In the genomic region with DNA sequence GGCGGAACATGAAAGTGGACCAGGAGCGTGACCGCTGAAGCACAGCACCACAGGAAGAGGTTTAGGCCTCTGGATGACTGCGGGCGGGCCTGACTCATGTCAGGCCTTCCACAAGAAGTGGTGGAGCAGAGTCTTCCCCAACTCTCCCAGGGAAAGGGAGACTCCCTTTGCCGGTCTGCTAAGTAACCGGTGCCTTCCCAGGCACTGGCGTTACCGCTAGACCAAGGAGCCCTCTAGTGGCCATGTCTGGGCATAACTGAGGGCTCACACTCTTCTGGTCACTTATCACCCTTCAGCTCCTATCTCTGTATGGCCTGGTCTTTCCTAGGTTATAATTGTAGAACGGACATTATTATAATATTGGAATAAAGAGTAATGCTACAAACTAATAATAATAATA, we compare ENCODE assay signal across 8 cellular contexts.
DNase-seq lines count a peak whose midpoint lies in the region; ATAC-seq, FAIRE-seq and TF ChIP-seq lines count a peak whose summit lies in the region.

No MANE protein-coding gene starts in this region.

- TF ChIP-seq CTCF in OCI-LY7 (conservative IDR thresholded peaks at IDR 0.05; ENCODE audit: low read length) (peak; percentile 72), esophagus squamous epithelium (IDR thresholded peaks at IDR 0.05) (peak in 5 of 6 experiments; percentile 46 to 87 (median 66)), prostate gland (IDR thresholded peaks at IDR 0.05) (peak; percentile 28 to 76 (median 46))

- WGBS in esophagus squamous epithelium, 2 donors, result 23 to 32% methylated on average over 9 to 10 of the region's 10 CpGs
- 30% methylated on average over 10 of the region's 10 CpGs for WGBS in prostate gland

- H3K4me3 Mint-ChIP-seq in activated T-helper 2 cell treated with anti-CD3 and anti-CD28 coated beads, Interferon-gamma antibody, Interleukin-2, Interleukin-4, amounts not matched to agents 10 μg/mL and 5 μg/mL and 100 μg/mL, durations not matched to agents 14 hours and 24 hours and 36 hours (ENCODE audit: low read depth), result no peak overlapping the region

- no peak overlapping the region for H3K27ac Mint-ChIP-seq in activated T-helper 2 cell treated with anti-CD3 and anti-CD28 coated beads, Interferon-gamma antibody, Interleukin-2, Interleukin-4, amounts not matched to agents 10 μg/mL and 5 μg/mL and 100 μg/mL, durations not matched to agents 14 hours and 24 hours and 36 hours

- H3K4me1 Mint-ChIP-seq in activated T-helper 2 cell treated with anti-CD3 and anti-CD28 coated beads, Interferon-gamma antibody, Interleukin-2, Interleukin-4, amounts not matched to agents 10 μg/mL and 5 μg/mL and 100 μg/mL, durations not matched to agents 14 hours and 24 hours and 36 hours (ENCODE audit: low read depth), result no peaks in the 10 kb centered on the region

- H3K79me2 ChIP-seq in OCI-LY7 (ENCODE audit: insufficient read depth, low read depth, low read length), result no peaks in the 10 kb centered on the region

- no peak for TF ChIP-seq POLR2A in esophagus squamous epithelium (IDR thresholded peaks at IDR 0.05)
- TF ChIP-seq POLR2A in prostate gland (IDR thresholded peaks at IDR 0.05), result no peak

- no peaks in the 10 kb centered on the region for H3K27me3 Mint-ChIP-seq in activated T-helper 2 cell treated with anti-CD3 and anti-CD28 coated beads, Interferon-gamma antibody, Interleukin-2, Interleukin-4, amounts not matched to agents 10 μg/mL and 5 μg/mL and 100 μg/mL, durations not matched to agents 14 hours and 24 hours and 36 hours (ENCODE audit: low read depth)

- H3K4me1 ChIP-seq in OCI-LY7 (ENCODE audit: insufficient read depth, low read length, poor library complexity, severe bottlenecking) (no peaks in the 10 kb centered on the region), esophagus squamous epithelium (peaks cover 0 to 3% (median 0%) of the 10 kb centered on the region in 3 donors), prostate gland (replicated peaks) (no peaks in the 10 kb centered on the region)

- no peak for ATAC-seq in HG02759 (IDR thresholded peaks at IDR 0.05; ENCODE audit: unreplicated experiment)

- intact Hi-C loops in OCI-LY7 (cut with micrococcal nuclease; ENCODE audit: unreplicated experiment), result no loop called here
- intact Hi-C loops in esophagus squamous epithelium (cut with DNase I), result no loop called here
- intact Hi-C loops in prostate gland (cut with DNase I), result no loop called here
- intact Hi-C loops in activated T-helper 2 cell treated with anti-CD3 and anti-CD28 coated beads, Interferon-gamma antibody, Interleukin-2, Interleukin-4, amounts not matched to agents 10 μg/mL and 5 μg/mL and 100 μg/mL, durations not matched to agents 14 hours and 24 hours and 36 hours (cut with micrococcal nuclease), result no loop called here

- peaks cover 36% of the 10 kb centered on the region for H3K9me3 Mint-ChIP-seq in activated T-helper 2 cell treated with anti-CD3 and anti-CD28 coated beads, Interferon-gamma antibody, Interleukin-2, Interleukin-4, amounts not matched to agents 10 μg/mL and 5 μg/mL and 100 μg/mL, durations not matched to agents 14 hours and 24 hours and 36 hours

- no peak for FAIRE-seq in HTR-8/SVneo (lab: Jason Lieb, UNC)

- no peak overlapping the region for H3K27ac ChIP-seq in OCI-LY7 (ENCODE audit: low read depth, low read length, poor library complexity, severe bottlenecking)
- H3K27ac ChIP-seq in esophagus squamous epithelium, result no peak overlapping the region
- no peak overlapping the region for H3K27ac ChIP-seq in prostate gland

- CTCF ChIA-PET in OCI-LY7 (lab: Charles Lee; ENCODE audit: unreplicated experiment), result no interaction called here

- no peaks in the 10 kb centered on the region for H3K9me2 ChIP-seq in OCI-LY7 (ENCODE audit: insufficient read depth, low read length)

- no peaks in the 10 kb centered on the region for H3K36me3 ChIP-seq in OCI-LY7 (ENCODE audit: insufficient read depth, low read length)
- no peaks in the 10 kb centered on the region for H3K36me3 ChIP-seq in esophagus squamous epithelium
- H3K36me3 ChIP-seq in prostate gland, result no peaks in the 10 kb centered on the region

- H3K9me3 ChIP-seq in OCI-LY7 (ENCODE audit: low read length) (no peaks in the 10 kb centered on the region), esophagus squamous epithelium (no peaks in the 10 kb centered on the region), prostate gland (no peaks in the 10 kb centered on the region)

- POLR2A ChIA-PET in OCI-LY7 (lab: Charles Lee), result no interaction called here

- H3K4me3 ChIP-seq in OCI-LY7 (ENCODE audit: low read depth, low read length, poor library complexity, severe bottlenecking), result no peak overlapping the region
- H3K4me3 ChIP-seq in esophagus squamous epithelium, result no peak overlapping the region
- no peak overlapping the region for H3K4me3 ChIP-seq in prostate gland

- DNase-seq in CD1c-positive myeloid dendritic cell (ENCODE audit: extremely low spot score), result peak; percentile 27
- peak; percentile 59 for DNase-seq in H4 (ENCODE audit: low spot score)
- peak; percentile 41 for DNase-seq in OCI-LY7 (ENCODE audit: low spot score)
- DNase-seq in esophagus squamous epithelium (lab: John Stamatoyannopoulos, UW), result no peak
- peak; percentile 64 for DNase-seq in prostate gland (ENCODE audit: low spot score)
- DNase-seq in HTR-8/SVneo (ENCODE audit: insufficient read length, low spot score), result no peak
- no peak for DNase-seq in activated T-helper 2 cell treated with anti-CD3 and anti-CD28 coated beads, Interferon-gamma antibody, Interleukin-2, Interleukin-4, amounts not matched to agents 10 μg/mL and 5 μg/mL and 100 μg/mL, durations not matched to agents 14 hours and 24 hours and 36 hours (ENCODE audit: low spot score)

- H3K27me3 ChIP-seq in esophagus squamous epithelium (no peaks in the 10 kb centered on the region), prostate gland (replicated peaks; ENCODE audit: insufficient read depth) (no peaks in the 10 kb centered on the region)

- no peaks in the 10 kb centered on the region for H3K36me3 Mint-ChIP-seq in activated T-helper 2 cell treated with anti-CD3 and anti-CD28 coated beads, Interferon-gamma antibody, Interleukin-2, Interleukin-4, amounts not matched to agents 10 μg/mL and 5 μg/mL and 100 μg/mL, durations not matched to agents 14 hours and 24 hours and 36 hours (ENCODE audit: low read depth)

- no peak overlapping the region for H3K4me2 ChIP-seq in OCI-LY7 (ENCODE audit: low read length)

- H4K20me1 ChIP-seq in OCI-LY7 (ENCODE audit: insufficient read depth, low read length), result no peaks in the 10 kb centered on the region

- BruUV-seq in OCI-LY7 (replicated peaks; lab: Mats Ljungman, UMichigan), result no TSS peak

- no peak overlapping the region for H2AFZ ChIP-seq in OCI-LY7 (ENCODE audit: low read length)

Comparison
In these comparisons a context has a peak if more than half of its experiments do, and no peak if none do; other contexts are left out.
1. DNase-seq: peak in CD1c-positive myeloid dendritic cell (single experiment), H4 (single experiment), OCI-LY7 (single experiment) and prostate gland (single experiment); none in esophagus squamous epithelium (single experiment), HTR-8/SVneo (single experiment) and activated T-helper 2 cell treated with anti-CD3 and anti-CD28 coated beads, Interferon-gamma antibody, Interleukin-2, Interleukin-4, amounts not matched to agents 10 μg/mL and 5 μg/mL and 100 μg/mL, durations not matched to agents 14 hours and 24 hours and 36 hours (single experiment).
2. Peak in every context shown above with its lines, with median percentiles within 50 percentile points of each other: CTCF ChIP-seq.